Comparison of ENCODE assay signal across 10 cellular contexts in genomic region chr2:74503506-74504475, GRCh38. TPM values are rescaled to one million over a fixed set of nuclear protein-coding genes. Genes with fewer than 3 reads are reported as not detected.
A peak's percentile ranks its signal among the peaks of the same experiment; 100 is the strongest.
DNase-seq lines count a peak whose midpoint lies in the region; ATAC-seq and TF ChIP-seq lines count a peak whose summit lies in the region.
"Had no signal": no experiment of that assay in that cellular context is flagged by ENCODE, and none has a peak within 500 bp of the region (broad histone marks: within the 10 kb centered on the region; RNA-seq: fewer than 3 reads in every experiment).

No MANE protein-coding gene starts in this region.

- TF ChIP-seq POLR2A in GM18505 (IDR thresholded peaks at IDR 0.05; ENCODE audit: borderline replicate concordance, extremely low read depth, insufficient read depth, insufficient read length), result no peak

- no peak overlapping the region for H3K27ac Mint-ChIP-seq in glutamatergic neuron (ENCODE audit: unreplicated experiment)

- H3K4me3 ChIP-seq in GM08714 (ENCODE audit: low read length) (peak overlapping the region; percentile 60; the same call in 1 of the 2 replicates), WI38 (ENCODE audit: low read depth, low read length) (peak overlapping the region; percentile 59)

- H3K9me3 Mint-ChIP-seq in glutamatergic neuron (ENCODE audit: unreplicated experiment), result peaks cover 29% of the 10 kb centered on the region

- H3K4me3 Mint-ChIP-seq in glutamatergic neuron (ENCODE audit: unreplicated experiment), result peak overlapping the region; percentile 74

- TF ChIP-seq CTCF in WI38 (IDR thresholded peaks at IDR 0.05; ENCODE audit: low read depth, low read length) (no peak), glutamatergic neuron (IDR thresholded peaks at IDR 0.05; ENCODE audit: partially characterized antibody, unreplicated experiment) (no peak)

- peaks cover 8% of the 10 kb centered on the region for H3K36me3 Mint-ChIP-seq in glutamatergic neuron (ENCODE audit: unreplicated experiment)

- ATAC-seq in HG03045 (IDR thresholded peaks at IDR 0.05; ENCODE audit: unreplicated experiment), result no peak
- no peak for ATAC-seq in GM18505 (IDR thresholded peaks at IDR 0.05; ENCODE audit: unreplicated experiment)

- no peak for DNase-seq in glutamatergic neuron
- DNase-seq in retina, result peak; percentile 16
- no peak for DNase-seq in NCI-H187 (lab: John Stamatoyannopoulos, UW)
- DNase-seq in germinal center (ENCODE audit: low spot score), result no peak
- DNase-seq: NCI-H2171 had no signal

- H3K4me1 Mint-ChIP-seq in glutamatergic neuron (ENCODE audit: low read depth, unreplicated experiment), result peaks cover 24% of the 10 kb centered on the region

- peaks cover 40% of the 10 kb centered on the region for H3K27me3 Mint-ChIP-seq in glutamatergic neuron (ENCODE audit: unreplicated experiment)

RNA-seq across cellular contexts. Expression of gene PCGF1, which starts 3.7 kb away (rescaled TPM):
- 32.3 TPM for total RNA-seq in glutamatergic neuron (ENCODE audit: unreplicated experiment)

RNA-seq across cellular contexts. Expression of gene LBX2, which starts 4.4 kb away (rescaled TPM):
- total RNA-seq in glutamatergic neuron (ENCODE audit: unreplicated experiment), result 0.96 TPM
- total RNA-seq: cerebellum had no signal

RNA-seq across cellular contexts. Expression of gene TLX2, which starts 10.5 kb away (rescaled TPM):
- total RNA-seq in glutamatergic neuron (ENCODE audit: unreplicated experiment), result 21.2 TPM
- total RNA-seq: cerebellum had no signal

RNA-seq across cellular contexts. Expression of gene TTC31, which starts 20.9 kb away (rescaled TPM):
- total RNA-seq in glutamatergic neuron (ENCODE audit: unreplicated experiment), result 23.8 TPM

RNA-seq across cellular contexts. Expression of gene CCDC142, which starts 21.0 kb away (rescaled TPM):
- total RNA-seq in glutamatergic neuron (ENCODE audit: unreplicated experiment), result 28.0 TPM
